In the genomic region with DNA sequence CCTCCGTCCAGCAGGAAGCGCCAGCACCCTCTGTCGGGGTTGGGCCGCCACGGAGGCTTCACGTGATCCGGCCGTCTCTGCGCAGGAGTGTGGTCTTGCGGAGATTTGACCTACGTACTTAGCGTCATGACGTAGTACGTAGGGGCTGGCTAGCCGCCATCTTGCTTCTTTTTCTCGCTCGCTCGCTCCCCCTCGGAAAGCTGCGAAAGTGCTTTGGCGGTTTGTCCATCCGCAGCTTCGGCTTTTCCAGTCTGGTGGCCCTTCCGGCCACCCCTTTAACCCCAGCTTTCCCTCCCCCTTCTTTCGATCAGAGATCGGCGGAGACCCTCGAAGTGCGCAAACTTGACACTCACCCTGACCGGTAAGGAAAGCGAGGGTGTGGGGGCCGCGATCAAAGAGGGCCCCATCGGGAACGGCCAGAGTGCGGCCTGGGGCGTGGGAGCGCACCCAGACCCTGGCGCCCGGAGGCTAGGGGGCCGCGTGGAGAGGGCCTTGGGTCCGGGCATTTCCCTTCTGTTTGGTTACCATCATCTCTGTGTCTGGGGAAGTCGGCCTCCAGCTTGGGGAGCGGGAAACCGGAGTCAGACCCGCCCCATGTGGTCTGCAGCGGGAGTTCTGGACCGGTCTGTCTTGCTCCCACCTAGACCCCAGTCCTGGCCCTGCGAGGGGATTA, we compare ENCODE assay signal across 8 cellular contexts. TPM values are rescaled to one million over a fixed set of nuclear protein-coding genes. Genes with fewer than 3 reads are reported as not detected.
DNase-seq lines count a peak whose midpoint lies in the region; ATAC-seq lines count a peak whose summit lies in the region.

A gene (plus strand): TSS at position 156 of the 673 bp plus-strand sequence. CDS start 26,559 bp downstream, outside the sequence.

- H3K4me1 Mint-ChIP-seq in CD8-positive, alpha-beta memory T cell = peaks cover 48 to 53% (median 50%) of the 10 kb centered on the region in 3 donors

- no peaks in the 10 kb centered on the region for H3K36me3 ChIP-seq in CD8-positive, alpha-beta memory T cell (ENCODE audit: insufficient read depth, low read length)
- peaks cover 7% of the 10 kb centered on the region for H3K36me3 ChIP-seq in effector memory CD4-positive, alpha-beta T cell (ENCODE audit: control insufficient read depth, insufficient read depth, low read length)

- peak within 1 kb of the TSS; percentile 100 for H3K27ac ChIP-seq in CD8-positive, alpha-beta memory T cell (ENCODE audit: low read depth, low read length)
- peak within 1 kb of the TSS; percentile 100 for H3K27ac ChIP-seq in effector memory CD4-positive, alpha-beta T cell (ENCODE audit: insufficient read depth, low read length, poor library complexity, severe bottlenecking)

- CTCF ChIA-PET in CD8-positive, alpha-beta memory T cell (lab: Charles Lee) = interaction anchor here (0.8 to 2.5 kb wide), 20 partner anchors 8 to 496 kb away, joined by 3 to 11 read pairs (median 4); a partner anchor contains a TSS
- CTCF ChIA-PET in activated CD8-positive, alpha-beta memory T cell treated with anti-CD3 and anti-CD28 coated beads for 36 hours (lab: Charles Lee) = interaction anchor here (0.9 to 2.7 kb wide), 12 partner anchors 8 to 514 kb away, joined by 3 to 13 read pairs (median 4); no protein-coding TSS in a partner anchor

- H3K27me3 Mint-ChIP-seq in CD8-positive, alpha-beta memory T cell = peaks cover 0 to 6% of the 10 kb centered on the region in 2 donors

- H3K27ac Mint-ChIP-seq in CD8-positive, alpha-beta memory T cell = peak within 1 kb of the TSS; percentile 95 to 100 (median 98)

- H3K9me3 Mint-ChIP-seq in CD8-positive, alpha-beta memory T cell = peaks cover 0 to 3% (median 0%) of the 10 kb centered on the region in 5 donors

- no peaks in the 10 kb centered on the region for H3K27me3 ChIP-seq in CD8-positive, alpha-beta memory T cell (ENCODE audit: insufficient read depth, low read length, poor library complexity, severe bottlenecking)
- H3K27me3 ChIP-seq in effector memory CD4-positive, alpha-beta T cell (replicated peaks; ENCODE audit: control insufficient read depth, insufficient read depth, low read length, poor library complexity, severe bottlenecking) = no peaks in the 10 kb centered on the region

- H3K9me3 ChIP-seq in CD8-positive, alpha-beta memory T cell (ENCODE audit: low read length) = no peaks in the 10 kb centered on the region
- H3K9me3 ChIP-seq in effector memory CD4-positive, alpha-beta T cell (ENCODE audit: control insufficient read depth, low read length) = no peaks in the 10 kb centered on the region

- peak within 1 kb of the TSS; percentile 88 to 99 (median 93) for H3K4me3 Mint-ChIP-seq in CD8-positive, alpha-beta memory T cell

- DNase-seq in CD8-positive, alpha-beta memory T cell = peak; percentile 90 to 97 (median 93)
- peak; percentile 82 for DNase-seq in HS-27A (ENCODE audit: low read depth)
- DNase-seq in NK-92 (lab: John Stamatoyannopoulos, UW; ENCODE audit: unreplicated experiment) = peak; percentile 42
- DNase-seq in effector memory CD4-positive, alpha-beta T cell = peak; percentile 88 to 92 (median 89)
- DNase-seq in medulla oblongata (ENCODE audit: extremely low spot score) = peak; percentile 99
- peak; percentile 83 for DNase-seq in stimulated activated CD8-positive, alpha-beta memory T cell treated with anti-CD3 and anti-CD28 coated beads, Interleukin-12 subunit alpha, Interleukin-12 subunit beta, amount 100 ng/mL, for 24 hours (ENCODE audit: extremely low read depth)

- H3K36me3 Mint-ChIP-seq in CD8-positive, alpha-beta memory T cell = peaks cover 0 to 33% (median 7%) of the 10 kb centered on the region in 3 donors

- peak within 1 kb of the TSS; percentile 98 for H3K4me3 ChIP-seq in CD8-positive, alpha-beta memory T cell (ENCODE audit: low read length)
- peak within 1 kb of the TSS; percentile 83 for H3K4me3 ChIP-seq in effector memory CD4-positive, alpha-beta T cell (ENCODE audit: insufficient read depth, low read depth, low read length, poor library complexity, severe bottlenecking)

- POLR2A ChIA-PET in CD8-positive, alpha-beta memory T cell (lab: Charles Lee) = interaction anchor here (0.6 to 1.3 kb wide), 6 partner anchors 9 to 1410 kb away, joined by 3 to 4 read pairs (median 4); a partner anchor contains a TSS
- POLR2A ChIA-PET in activated CD8-positive, alpha-beta memory T cell treated with anti-CD3 and anti-CD28 coated beads for 36 hours (lab: Charles Lee) = interaction anchor here (0.8 to 1.1 kb wide), 4 partner anchors 10 to 257 kb away, joined by 3 to 4 read pairs (median 4); no protein-coding TSS in a partner anchor

- ATAC-seq in GM19463 (IDR thresholded peaks at IDR 0.05; ENCODE audit: unreplicated experiment) = peak; percentile 95

- H3K4me1 ChIP-seq in CD8-positive, alpha-beta memory T cell (ENCODE audit: insufficient read depth, low read length) = peaks cover 51% of the 10 kb centered on the region
- peaks cover 12% of the 10 kb centered on the region for H3K4me1 ChIP-seq in effector memory CD4-positive, alpha-beta T cell (ENCODE audit: control insufficient read depth, insufficient read depth, low read length, poor library complexity, severe bottlenecking)

RNA-seq across cellular contexts. Expression of the gene that starts here (rescaled TPM):
- 100 to 1,000 TPM; 262 to 275 TPM for total RNA-seq in CD8-positive, alpha-beta memory T cell
- 106 TPM for polyA plus RNA-seq in CD8-positive, alpha-beta memory T cell
- 100 to 1,000 TPM; 255 to 257 TPM for total RNA-seq in activated CD8-positive, alpha-beta memory T cell treated with anti-CD3 and anti-CD28 coated beads for 36 hours

Comparison
In these comparisons a context has a peak if more than half of its experiments do, and no peak if none do; other contexts are left out.
1. Peak in every context shown above with its lines: DNase-seq, ATAC-seq, H3K4me3 ChIP-seq and H3K27ac ChIP-seq.
2. DNase-seq: peak in every context shown above with its lines; median percentile 99 in medulla oblongata; 93 in CD8-positive, alpha-beta memory T cell; 89 in effector memory CD4-positive, alpha-beta T cell; 83 in stimulated activated CD8-positive, alpha-beta memory T cell treated with anti-CD3 and anti-CD28 coated beads, Interleukin-12 subunit alpha, Interleukin-12 subunit beta, amount 100 ng/mL, for 24 hours; 82 in HS-27A; 42 in NK-92.